8 cellular contexts compared by ENCODE assay signal in genomic region chr13:33678906-33679657, GRCh38.
DNase-seq lines count a peak whose midpoint lies in the region; ATAC-seq, FAIRE-seq and TF ChIP-seq lines count a peak whose summit lies in the region.

No MANE protein-coding gene starts in this region.

- no peaks in the 10 kb centered on the region for H3K36me3 ChIP-seq in keratinocyte (ENCODE audit: control insufficient read depth in 2 of 2, extremely low read depth in 1 of 2, insufficient read depth in 2 of 2, low read length in 2 of 2)

- H3K4me3 Mint-ChIP-seq in activated naive CD8-positive, alpha-beta T cell, result peak overlapping the region; percentile 75

- H3K9ac ChIP-seq in keratinocyte (ENCODE audit: control insufficient read depth, extremely low read depth, insufficient read depth, low read length), result peak overlapping the region; percentile 34

- TF ChIP-seq CTCF in keratinocyte (optimal IDR thresholded peaks at IDR 0.05 in 1 of 3, IDR thresholded peaks at IDR 0.05 in 1 of 3, conservative IDR thresholded peaks at IDR 0.05 in 1 of 3; ENCODE audit: extremely low read depth in 1 of 3, insufficient read depth in 2 of 3, low read length in 3 of 3), result no peak
- no peak for TF ChIP-seq CTCF in D721Med (IDR thresholded peaks at IDR 0.05; ENCODE audit: insufficient read depth, missing control alignments)

- H3K4me1 Mint-ChIP-seq in activated naive CD8-positive, alpha-beta T cell (ENCODE audit: low read depth), result peaks cover 13% of the 10 kb centered on the region

- H3K27me3 ChIP-seq in keratinocyte (ENCODE audit: control insufficient read depth, extremely low read depth, insufficient read depth, low read length), result no peaks in the 10 kb centered on the region

- peaks cover 11% of the 10 kb centered on the region for H3K4me1 ChIP-seq in keratinocyte (ENCODE audit: control insufficient read depth, extremely low read depth, insufficient read depth, low read length)

- peak overlapping the region; percentile 49 for H3K4me2 ChIP-seq in keratinocyte (ENCODE audit: control insufficient read depth, extremely low read depth, insufficient read depth, low read depth, low read length)

- H3K9me3 Mint-ChIP-seq in activated naive CD8-positive, alpha-beta T cell (ENCODE audit: low read depth), result no peaks in the 10 kb centered on the region

- H3K27ac Mint-ChIP-seq in activated naive CD8-positive, alpha-beta T cell, result peak overlapping the region; percentile 79

- no peaks in the 10 kb centered on the region for H3K9me1 ChIP-seq in keratinocyte (ENCODE audit: control insufficient read depth, extremely low read depth, insufficient read depth, low read length)

- no peaks in the 10 kb centered on the region for H3K79me2 ChIP-seq in keratinocyte (ENCODE audit: control insufficient read depth, insufficient read depth, low read length)

- H3K4me3 ChIP-seq in keratinocyte (ENCODE audit: control insufficient read depth in 2 of 3, extremely low read depth in 1 of 3, insufficient read depth in 2 of 3, low read depth in 1 of 3, low read length in 3 of 3), result no peak overlapping the region

- no peaks in the 10 kb centered on the region for H4K20me1 ChIP-seq in keratinocyte (ENCODE audit: control insufficient read depth, extremely low read depth, insufficient read depth, low read length)

- H3K27ac ChIP-seq in keratinocyte (ENCODE audit: control insufficient read depth, insufficient read depth, low read length), result peak overlapping the region; percentile 36

- FAIRE-seq in keratinocyte (lab: Jason Lieb, UNC), result peak; percentile 85
- FAIRE-seq in D721Med (lab: Jason Lieb, UNC), result no peak

- ATAC-seq in GM18873 (IDR thresholded peaks at IDR 0.05; ENCODE audit: low FRiP score, unreplicated experiment) (peak; percentile 97), HG02981 (IDR thresholded peaks at IDR 0.05; ENCODE audit: unreplicated experiment) (peak; percentile 95)

- H3K36me3 Mint-ChIP-seq in activated naive CD8-positive, alpha-beta T cell, result no peaks in the 10 kb centered on the region

- dilution Hi-C loops in keratinocyte (cut with MboI; ENCODE audit: extremely low pct_ligation_motif_present, low sequenced_read_pairs), result no loop called here

- peak overlapping the region; percentile 75 for H2AFZ ChIP-seq in keratinocyte (ENCODE audit: control insufficient read depth, low read length)

- DNase-seq in RPMI7951 (ENCODE audit: low read depth) (peak; percentile 85), keratinocyte (ENCODE audit: low read depth, low spot score) (no peak), DMS79 (lab: John Stamatoyannopoulos, UW) (no peak), D721Med (ENCODE audit: insufficient read length, low spot score) (no peak)
- DNase-seq in stimulated activated CD4-positive, alpha-beta T cell treated with anti-CD3 and anti-CD28 coated beads, Interleukin-4, amount 100 ng/mL, for 1 hour, result peak; percentile 72

- no peaks in the 10 kb centered on the region for H3K9me3 ChIP-seq in keratinocyte (ENCODE audit: control insufficient read depth, low read depth, low read length)

- no peaks in the 10 kb centered on the region for H3K27me3 Mint-ChIP-seq in activated naive CD8-positive, alpha-beta T cell

Comparison
In these comparisons a context has a peak if more than half of its experiments do, and no peak if none do; other contexts are left out.
1. DNase-seq: peak in RPMI7951 (single experiment) and stimulated activated CD4-positive, alpha-beta T cell treated with anti-CD3 and anti-CD28 coated beads, Interleukin-4, amount 100 ng/mL, for 1 hour (single experiment); none in keratinocyte (single experiment), DMS79 (single experiment) and D721Med (single experiment).